In the genomic region with DNA sequence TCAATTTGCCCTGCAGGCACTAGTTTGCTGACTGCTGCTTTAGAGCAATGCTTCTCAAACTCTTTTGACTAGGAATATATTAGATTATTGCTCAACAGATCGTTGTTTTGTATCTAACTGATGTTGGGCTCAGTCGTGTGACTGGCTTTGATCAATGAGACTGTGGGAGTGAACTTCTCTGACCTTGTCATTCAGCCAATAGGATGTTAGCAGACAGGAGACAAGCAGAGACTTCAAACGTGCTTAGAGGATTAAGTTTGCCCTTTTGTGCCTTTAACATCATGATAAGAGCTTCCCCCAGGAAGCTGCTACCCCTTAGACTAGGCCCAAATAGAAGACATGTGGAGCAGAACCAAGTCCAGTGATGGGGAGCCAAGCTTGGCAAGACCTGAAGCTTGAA, we compare ENCODE assay signal across 1 cellular context.
TF ChIP-seq lines count a peak whose summit lies in the region.

No MANE protein-coding gene starts in this region.

TF ChIP-seq in HepG2, 621 proteins besides CTCF, POLR2A, EP300 and RAD21 (continued from another document and continues in another):
- TF ChIP-seq CBX1 (IDR thresholded peaks at IDR 0.05; ENCODE audit: low read depth) = no peak
- TF ChIP-seq GATA4 (IDR thresholded peaks at IDR 0.05; ENCODE audit: borderline replicate concordance, low read depth) = 0 out of 2 replicates have a peak, but pooled peaks have one; percentile 30
- no peak for TF ChIP-seq ZNF230 (CRISPR knock-in tag; IDR thresholded peaks at IDR 0.05)
- no peak for TF ChIP-seq DDIT3 (CRISPR knock-in tag; IDR thresholded peaks at IDR 0.05)
- TF ChIP-seq ARID5B (CRISPR knock-in tag; IDR thresholded peaks at IDR 0.05) = peak; percentile 64
- no peak for TF ChIP-seq ZNF263 (CRISPR knock-in tag; IDR thresholded peaks at IDR 0.05)
- no peak for TF ChIP-seq SMAD1 (CRISPR knock-in tag; IDR thresholded peaks at IDR 0.05; ENCODE audit: borderline replicate concordance, low read depth)
- no peak for TF ChIP-seq HMGXB3 (CRISPR knock-in tag; IDR thresholded peaks at IDR 0.05; ENCODE audit: borderline replicate concordance)
- peak; percentile 58 for TF ChIP-seq PAXIP1 (CRISPR knock-in tag; conservative IDR thresholded peaks at IDR 0.05)
- TF ChIP-seq PITX1 (CRISPR knock-in tag; IDR thresholded peaks at IDR 0.05) = peak; percentile 97
- TF ChIP-seq ZNF772 (CRISPR knock-in tag; IDR thresholded peaks at IDR 0.05) = no peak
- no peak for TF ChIP-seq ZNF775 (CRISPR knock-in tag; IDR thresholded peaks at IDR 0.05; ENCODE audit: borderline replicate concordance)
- TF ChIP-seq ZNF225 (CRISPR knock-in tag; IDR thresholded peaks at IDR 0.05) = no peak
- TF ChIP-seq ZNF318 (CRISPR knock-in tag; IDR thresholded peaks at IDR 0.05) = no peak
- TF ChIP-seq SETDB1 (CRISPR knock-in tag; IDR thresholded peaks at IDR 0.05; ENCODE audit: borderline replicate concordance) = no peak
- TF ChIP-seq HIVEP1 (CRISPR knock-in tag; IDR thresholded peaks at IDR 0.05) = no peak
- TF ChIP-seq ZFP37 (CRISPR knock-in tag; IDR thresholded peaks at IDR 0.05; ENCODE audit: borderline replicate concordance) = no peak
- TF ChIP-seq IKZF4 (CRISPR knock-in tag; IDR thresholded peaks at IDR 0.05; ENCODE audit: borderline replicate concordance, low read depth, not compliant biosample characterization) = no peak
- no peak for TF ChIP-seq NONO (IDR thresholded peaks at IDR 0.05)
- no peak; the same call in 1 of the 2 replicates for TF ChIP-seq NONO (CRISPR knock-in tag; conservative IDR thresholded peaks at IDR 0.05)
- TF ChIP-seq, protein P1, sequence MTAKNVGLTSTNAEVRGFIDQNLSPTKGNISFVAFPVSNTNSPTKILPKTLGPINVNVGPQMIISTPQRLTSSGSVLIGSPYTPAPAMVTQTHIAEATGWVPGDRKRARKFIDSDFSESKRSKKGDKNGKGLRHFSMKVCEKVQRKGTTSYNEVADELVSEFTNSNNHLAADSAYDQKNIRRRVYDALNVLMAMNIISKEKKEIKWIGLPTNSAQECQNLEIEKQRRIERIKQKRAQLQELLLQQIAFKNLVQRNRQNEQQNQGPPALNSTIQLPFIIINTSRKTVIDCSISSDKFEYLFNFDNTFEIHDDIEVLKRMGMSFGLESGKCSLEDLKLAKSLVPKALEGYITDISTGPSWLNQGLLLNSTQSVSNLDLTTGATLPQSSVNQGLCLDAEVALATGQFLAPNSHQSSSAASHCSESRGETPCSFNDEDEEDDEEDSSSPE (CRISPR knock-in tag; IDR thresholded peaks at IDR 0.05) = peak; percentile 20; the same call in 1 of the 2 replicates
- TF ChIP-seq, protein P2, sequence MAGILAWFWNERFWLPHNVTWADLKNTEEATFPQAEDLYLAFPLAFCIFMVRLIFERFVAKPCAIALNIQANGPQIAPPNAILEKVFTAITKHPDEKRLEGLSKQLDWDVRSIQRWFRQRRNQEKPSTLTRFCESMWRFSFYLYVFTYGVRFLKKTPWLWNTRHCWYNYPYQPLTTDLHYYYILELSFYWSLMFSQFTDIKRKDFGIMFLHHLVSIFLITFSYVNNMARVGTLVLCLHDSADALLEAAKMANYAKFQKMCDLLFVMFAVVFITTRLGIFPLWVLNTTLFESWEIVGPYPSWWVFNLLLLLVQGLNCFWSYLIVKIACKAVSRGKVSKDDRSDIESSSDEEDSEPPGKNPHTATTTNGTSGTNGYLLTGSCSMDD (CRISPR knock-in tag; IDR thresholded peaks at IDR 0.05) = no peak
- no peak for TF ChIP-seq CREB1 (IDR thresholded peaks at IDR 0.05)
- no peak for TF ChIP-seq CREB1 (CRISPR knock-in tag; IDR thresholded peaks at IDR 0.05)
- no peak for TF ChIP-seq DRAP1 (CRISPR knock-in tag; IDR thresholded peaks at IDR 0.05)
- TF ChIP-seq ZNF329 (CRISPR knock-in tag; IDR thresholded peaks at IDR 0.05; ENCODE audit: low read depth) = no peak
- TF ChIP-seq, protein P3, sequence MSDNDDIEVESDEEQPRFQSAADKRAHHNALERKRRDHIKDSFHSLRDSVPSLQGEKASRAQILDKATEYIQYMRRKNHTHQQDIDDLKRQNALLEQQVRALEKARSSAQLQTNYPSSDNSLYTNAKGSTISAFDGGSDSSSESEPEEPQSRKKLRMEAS (IDR thresholded peaks at IDR 0.05) = no peak
- no peak for TF ChIP-seq RFX1 (IDR thresholded peaks at IDR 0.05)
- peak; percentile 79 for TF ChIP-seq BHLHE40 (IDR thresholded peaks at IDR 0.05; ENCODE audit: low read length)
- TF ChIP-seq GTF3A (CRISPR knock-in tag; conservative IDR thresholded peaks at IDR 0.05) = no peak
